In genomic region chr13:52827839-52828238, GRCh38 we compare ENCODE assay signal across 1 cellular context.
TF ChIP-seq lines count a peak whose summit lies in the region.

No MANE protein-coding gene starts in this region.

TF ChIP-seq in SK-N-SH, 30 proteins besides CTCF, POLR2A, EP300 and RAD21 (continued from another document):
- no peak for TF ChIP-seq PBX3 (IDR thresholded peaks at IDR 0.05)
- TF ChIP-seq SIN3A (IDR thresholded peaks at IDR 0.05; ENCODE audit: borderline replicate concordance, low read depth, low read length), result no peak
- TF ChIP-seq MXI1 (IDR thresholded peaks at IDR 0.05; ENCODE audit: low read depth, low read length), result no peak
- no peak for TF ChIP-seq NRF1 (IDR thresholded peaks at IDR 0.05; ENCODE audit: low read depth, low read length)
- TF ChIP-seq FOXM1 (IDR thresholded peaks at IDR 0.05; ENCODE audit: low read depth), result no peak
- no peak for TF ChIP-seq TEAD4 (IDR thresholded peaks at IDR 0.05; ENCODE audit: borderline replicate concordance, insufficient read depth)
- TF ChIP-seq RFX5 (IDR thresholded peaks at IDR 0.05; ENCODE audit: low read length), result no peak
- peak; percentile 86 for TF ChIP-seq CHD2 (IDR thresholded peaks at IDR 0.05; ENCODE audit: low read length, partially characterized antibody)
- TF ChIP-seq FOXJ3 (CRISPR knock-in tag; IDR thresholded peaks at IDR 0.05), result 0 out of 2 replicates have a peak, but pooled peaks have one; percentile 72
- no peak for TF ChIP-seq IRF3 (IDR thresholded peaks at IDR 0.05; ENCODE audit: low read depth, low read length)
- TF ChIP-seq USF2 (IDR thresholded peaks at IDR 0.05; ENCODE audit: borderline replicate concordance, low read depth, low read length), result no peak
- no peak for TF ChIP-seq MEF2A (IDR thresholded peaks at IDR 0.05; ENCODE audit: borderline replicate concordance, low read depth)
- no peak for TF ChIP-seq USF1 (IDR thresholded peaks at IDR 0.05; ENCODE audit: borderline replicate concordance, low read depth)
- TF ChIP-seq GABPA (IDR thresholded peaks at IDR 0.05; ENCODE audit: low read depth), result no peak
- TF ChIP-seq NFIC (IDR thresholded peaks at IDR 0.05; ENCODE audit: borderline replicate concordance), result no peak
- TF ChIP-seq JUND (IDR thresholded peaks at IDR 0.05), result no peak
